8 cellular contexts compared by ENCODE assay signal in the genomic region with DNA sequence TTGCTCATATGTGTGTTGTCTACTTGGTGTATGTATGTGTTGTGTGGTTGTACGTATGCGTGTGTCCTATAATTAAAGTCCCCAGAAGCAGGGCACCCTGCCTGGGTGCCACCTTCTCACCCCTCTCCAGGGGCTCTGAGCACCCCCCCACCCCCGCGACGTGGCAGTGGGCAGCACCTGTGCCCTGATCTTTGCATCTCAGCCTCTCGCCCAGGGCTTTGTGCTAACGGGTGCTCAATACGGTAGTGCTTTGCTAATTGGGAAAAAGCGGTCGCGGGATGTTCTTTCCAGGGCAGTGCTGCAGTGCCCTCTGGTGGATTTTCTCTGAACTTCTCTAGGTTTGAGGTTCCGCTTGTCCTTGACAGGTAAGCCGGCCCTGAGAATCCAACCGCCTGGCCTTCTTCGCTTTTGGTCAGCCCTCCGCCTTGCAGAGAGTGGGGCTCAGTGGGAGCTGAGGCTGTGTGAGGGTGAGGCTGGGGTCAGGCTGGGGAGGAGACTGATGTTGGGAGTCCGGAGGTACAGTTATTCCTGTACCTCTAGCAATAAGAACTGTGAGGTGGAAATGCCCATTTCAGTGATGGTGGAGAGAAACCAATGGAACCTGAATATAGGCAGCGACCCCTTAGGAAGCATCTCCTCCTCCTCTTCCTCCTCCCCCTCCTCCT. TPM values are rescaled to one million over a fixed set of nuclear protein-coding genes. Genes with fewer than 3 reads are reported as not detected.
DNase-seq lines count a peak whose midpoint lies in the region; ATAC-seq and TF ChIP-seq lines count a peak whose summit lies in the region.

No MANE protein-coding gene starts in this region.

- no peaks in the 10 kb centered on the region for H3K79me2 ChIP-seq in mammary epithelial cell (ENCODE audit: insufficient read depth, low read length)

- CTCF ChIA-PET in WTC11 (lab: Charles Lee) (interaction anchor here (0.5 to 8.3 kb wide), 8 partner anchors 17 to 234 kb away, joined by 3 to 183 read pairs (median 6); a partner anchor contains a TSS), mammary epithelial cell (lab: Charles Lee; ENCODE audit: low non-redundant PET) (no interaction called here)

- peaks cover 26% of the 10 kb centered on the region for H3K4me1 Mint-ChIP-seq in WTC11

- intact Hi-C loops in mammary epithelial cell (cut with micrococcal nuclease), result loop anchor here (1.0 to 5.0 kb wide), 4 partner anchors 173 to 649 kb away; no protein-coding TSS in a partner anchor

- TF ChIP-seq CTCF in WTC11 (IDR thresholded peaks at IDR 0.05), result peak; percentile 86
- TF ChIP-seq CTCF in mammary epithelial cell (conservative IDR thresholded peaks at IDR 0.05 in 1 of 2, IDR thresholded peaks at IDR 0.05 in 1 of 2; ENCODE audit: extremely low read depth in 1 of 2, insufficient read depth in 1 of 2, low read depth in 1 of 2, low read length in 2 of 2), result peak; percentile 84 to 86
- TF ChIP-seq CTCF in kidney epithelial cell (IDR thresholded peaks at IDR 0.05; ENCODE audit: insufficient read depth, low read length, poor library complexity, severe bottlenecking), result peak; percentile 81

- BruUV-seq in mammary epithelial cell (replicated peaks; lab: Mats Ljungman, UMichigan), result no TSS peak

- no peaks in the 10 kb centered on the region for H3K9me3 Mint-ChIP-seq in WTC11

- no peak overlapping the region for H3K9ac ChIP-seq in mammary epithelial cell (ENCODE audit: insufficient read depth, low read length)

- no peaks in the 10 kb centered on the region for H3K36me3 ChIP-seq in mammary epithelial cell (ENCODE audit: insufficient read depth, low read length)
- no peaks in the 10 kb centered on the region for H3K36me3 ChIP-seq in kidney epithelial cell (ENCODE audit: control insufficient read depth, insufficient read depth, low read length)

- WGBS in mammary epithelial cell (ENCODE audit: low coverage, missing lambda C conversion rate), result 3% methylated on average over 13 of the region's 18 CpGs

- H3K9me3 ChIP-seq in mammary epithelial cell (replicated peaks; ENCODE audit: insufficient read depth, low read length), result no peaks in the 10 kb centered on the region

- DNase-seq in DMS153 (lab: John Stamatoyannopoulos, UW) (peak; percentile 85), NCI-H2227 treated with DMSO at 0.1 percent for 48 hours (lab: John Stamatoyannopoulos, UW) (peak; percentile 83), WTC11 (ENCODE audit: low spot score) (peak; percentile 87), mammary epithelial cell (peak; percentile 72), kidney epithelial cell (ENCODE audit: low read depth) (peak; percentile 23)
- DNase-seq in stimulated activated CD4-positive, alpha-beta T cell treated with anti-CD3 and anti-CD28 coated beads, Interleukin-2, amount 100 ng/mL, for 4 hours (ENCODE audit: low read depth), result peak; percentile 57

- H3K4me1 ChIP-seq in mammary epithelial cell (ENCODE audit: insufficient read depth, low read length), result peaks cover 2% of the 10 kb centered on the region

- in situ Hi-C loops in mammary epithelial cell (cut with MboI; ENCODE audit: low sequenced_read_pairs in 2 of 2), result loop anchor here (5.0 kb wide), 1 partner anchor 172 kb away; no protein-coding TSS in a partner anchor

- dilution Hi-C loops in mammary epithelial cell (cut with HindIII; ENCODE audit: low sequenced_read_pairs), result loop anchor here (5.0 kb wide), 3 partner anchors 77 to 177 kb away; no protein-coding TSS in a partner anchor

- peak overlapping the region; percentile 32 for H3K4me2 ChIP-seq in mammary epithelial cell (ENCODE audit: insufficient read depth, low read depth, low read length)

- H4K20me1 ChIP-seq in mammary epithelial cell (ENCODE audit: insufficient read depth, low read length), result no peaks in the 10 kb centered on the region

- H3K27ac ChIP-seq in mammary epithelial cell (ENCODE audit: insufficient read depth, low read depth, low read length), result no peak overlapping the region

- peaks cover 6% of the 10 kb centered on the region; the same call in 1 of the 2 replicates for H3K27me3 Mint-ChIP-seq in WTC11 (ENCODE audit: low read depth)

- H3K36me3 Mint-ChIP-seq in WTC11, result no peaks in the 10 kb centered on the region

- peak overlapping the region; percentile 49 for H2AFZ ChIP-seq in mammary epithelial cell (ENCODE audit: low read depth, low read length)

- H3K27me3 ChIP-seq in mammary epithelial cell (ENCODE audit: insufficient read depth, low read length), result no peaks in the 10 kb centered on the region
- peaks cover 26% of the 10 kb centered on the region for H3K27me3 ChIP-seq in kidney epithelial cell (ENCODE audit: control insufficient read depth, insufficient read depth, low read length)

- H3K4me3 ChIP-seq in mammary epithelial cell (replicated peaks in 1 of 3; ENCODE audit: insufficient read depth in 1 of 3, low read depth in 2 of 3, low read length in 3 of 3), result no peak overlapping the region
- H3K4me3 ChIP-seq in kidney epithelial cell (ENCODE audit: low read depth, low read length), result no peak overlapping the region

- POLR2A ChIA-PET in WTC11 (lab: Charles Lee), result no interaction called here

- H3K4me3 Mint-ChIP-seq in WTC11, result no peak overlapping the region

- ATAC-seq in HG02973 (IDR thresholded peaks at IDR 0.05; ENCODE audit: unreplicated experiment) (peak; percentile 59), WTC11 (peak; percentile 65), GM21526 (IDR thresholded peaks at IDR 0.05; ENCODE audit: low FRiP score, unreplicated experiment) (no peak)

- no peak overlapping the region for H3K27ac Mint-ChIP-seq in WTC11

TF ChIP-seq in WTC11, 78 proteins besides CTCF, POLR2A, EP300 and RAD21:
- TF ChIP-seq NR1H2 (CRISPR knock-in tag; IDR thresholded peaks at IDR 0.05) (no peak), ZNF121 (CRISPR knock-in tag; IDR thresholded peaks at IDR 0.05) (0 out of 2 replicates have a peak, but pooled peaks have one; percentile 7), NFYB (CRISPR knock-in tag; conservative IDR thresholded peaks at IDR 0.05; ENCODE audit: low read depth) (no peak), PRRX2 (CRISPR knock-in tag; IDR thresholded peaks at IDR 0.05) (no peak)
- TF ChIP-seq, protein P1, sequence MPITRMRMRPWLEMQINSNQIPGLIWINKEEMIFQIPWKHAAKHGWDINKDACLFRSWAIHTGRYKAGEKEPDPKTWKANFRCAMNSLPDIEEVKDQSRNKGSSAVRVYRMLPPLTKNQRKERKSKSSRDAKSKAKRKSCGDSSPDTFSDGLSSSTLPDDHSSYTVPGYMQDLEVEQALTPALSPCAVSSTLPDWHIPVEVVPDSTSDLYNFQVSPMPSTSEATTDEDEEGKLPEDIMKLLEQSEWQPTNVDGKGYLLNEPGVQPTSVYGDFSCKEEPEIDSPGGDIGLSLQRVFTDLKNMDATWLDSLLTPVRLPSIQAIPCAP (CRISPR knock-in tag; IDR thresholded peaks at IDR 0.05), result no peak

RNA-seq across cellular contexts. Expression of a gene that starts 17.6 kb away (rescaled TPM):
- total RNA-seq in WTC11 (2021) (5.3 to 11.4 TPM (median 6.3 TPM) in 3 replicates), mammary epithelial cell (10 to 100 TPM; 17.6 to 45.2 TPM), kidney epithelial cell (1.0 and 1.5 TPM in 2 replicates)
- 8.2 TPM for polyA plus RNA-seq in mammary epithelial cell
- 16.6 TPM for polyA minus RNA-seq in mammary epithelial cell

Comparison
In these comparisons a context has a peak if more than half of its experiments do, and no peak if none do; other contexts are left out.
1. DNase-seq: peak in every context shown above with its lines; median percentile 87 in WTC11; 85 in DMS153; 83 in NCI-H2227 treated with DMSO at 0.1 percent for 48 hours; 72 in mammary epithelial cell; 57 in stimulated activated CD4-positive, alpha-beta T cell treated with anti-CD3 and anti-CD28 coated beads, Interleukin-2, amount 100 ng/mL, for 4 hours; 23 in kidney epithelial cell.